ENCODE assay signal across 8 cellular contexts in genomic region chr14:31561155-31561846, GRCh38. TPM values are rescaled to one million over a fixed set of nuclear protein-coding genes. Genes with fewer than 3 reads are reported as not detected.
DNase-seq lines count a peak whose midpoint lies in the region; ATAC-seq and TF ChIP-seq lines count a peak whose summit lies in the region.

NUBPL (plus strand) TSS chr14:31561404; CDS start chr14:31561440, 36 bp downstream.

- TF ChIP-seq CTCF in esophagus squamous epithelium (IDR thresholded peaks at IDR 0.05): peak in 3 of 6 experiments; percentile 10 to 38 (median 15)

- H3K27me3 ChIP-seq in esophagus squamous epithelium: no peaks in the 10 kb centered on the region

- WGBS in esophagus squamous epithelium, 2 donors: 0% methylated on average over 22 to 25 of the region's 34 CpGs

- H3K36me3 ChIP-seq in esophagus squamous epithelium: no peaks in the 10 kb centered on the region

- DNase-seq in DMS153 treated with DMSO at 0.1 percent for 48 hours (lab: John Stamatoyannopoulos, UW; ENCODE audit: unreplicated experiment) (peak; percentile 81), KBM-7 (peak; percentile 97), esophagus squamous epithelium (lab: John Stamatoyannopoulos, UW) (peak; percentile 70), myocyte (ENCODE audit: low read depth) (peak; percentile 96)
- DNase-seq in activated T-cell treated with anti-CD3 and anti-CD28 coated beads, Interleukin-2, amount 50 U/mL, for 48 hours: peak; percentile 95 to 97
- peak; percentile 90 to 92 for DNase-seq in stimulated activated CD8-positive, alpha-beta memory T cell treated with anti-CD3 and anti-CD28 coated beads, Interleukin-7, amount 100 ng/mL, for 48 hours (ENCODE audit: extremely low read depth in 1 of 2, low read depth in 1 of 2)

- peak; percentile 94 for ATAC-seq in GM21717 (IDR thresholded peaks at IDR 0.05; ENCODE audit: unreplicated experiment)

- intact Hi-C loops in esophagus squamous epithelium (cut with DNase I): no loop called here

- H3K4me1 ChIP-seq in esophagus squamous epithelium: peaks cover 0 to 24% (median 0%) of the 10 kb centered on the region in 3 donors

- H3K4me3 ChIP-seq in esophagus squamous epithelium: peak within 1 kb of the TSS; percentile 81 to 93 (median 88)

- peak within 1 kb of the TSS; percentile 82 to 92 (median 90) for H3K27ac ChIP-seq in esophagus squamous epithelium

- H3K9me3 ChIP-seq in esophagus squamous epithelium: no peaks in the 10 kb centered on the region

- in situ Hi-C loops in KBM-7 (cut with MboI; ENCODE audit: low pct_unique_long_range_greater_than_20kb, low sequenced_read_pairs): no loop called here

- peak in 2 of 4 donors; percentile 29 to 52 for TF ChIP-seq POLR2A in esophagus squamous epithelium (IDR thresholded peaks at IDR 0.05)

TF ChIP-seq in PFSK-1, 5 proteins besides CTCF, POLR2A, EP300 and RAD21:
- peak; percentile 48; the same call in 1 of the 2 replicates for TF ChIP-seq POLR2AphosphoS5 (IDR thresholded peaks at IDR 0.05; ENCODE audit: low read depth, low read length)
- TF ChIP-seq, protein P1, sequence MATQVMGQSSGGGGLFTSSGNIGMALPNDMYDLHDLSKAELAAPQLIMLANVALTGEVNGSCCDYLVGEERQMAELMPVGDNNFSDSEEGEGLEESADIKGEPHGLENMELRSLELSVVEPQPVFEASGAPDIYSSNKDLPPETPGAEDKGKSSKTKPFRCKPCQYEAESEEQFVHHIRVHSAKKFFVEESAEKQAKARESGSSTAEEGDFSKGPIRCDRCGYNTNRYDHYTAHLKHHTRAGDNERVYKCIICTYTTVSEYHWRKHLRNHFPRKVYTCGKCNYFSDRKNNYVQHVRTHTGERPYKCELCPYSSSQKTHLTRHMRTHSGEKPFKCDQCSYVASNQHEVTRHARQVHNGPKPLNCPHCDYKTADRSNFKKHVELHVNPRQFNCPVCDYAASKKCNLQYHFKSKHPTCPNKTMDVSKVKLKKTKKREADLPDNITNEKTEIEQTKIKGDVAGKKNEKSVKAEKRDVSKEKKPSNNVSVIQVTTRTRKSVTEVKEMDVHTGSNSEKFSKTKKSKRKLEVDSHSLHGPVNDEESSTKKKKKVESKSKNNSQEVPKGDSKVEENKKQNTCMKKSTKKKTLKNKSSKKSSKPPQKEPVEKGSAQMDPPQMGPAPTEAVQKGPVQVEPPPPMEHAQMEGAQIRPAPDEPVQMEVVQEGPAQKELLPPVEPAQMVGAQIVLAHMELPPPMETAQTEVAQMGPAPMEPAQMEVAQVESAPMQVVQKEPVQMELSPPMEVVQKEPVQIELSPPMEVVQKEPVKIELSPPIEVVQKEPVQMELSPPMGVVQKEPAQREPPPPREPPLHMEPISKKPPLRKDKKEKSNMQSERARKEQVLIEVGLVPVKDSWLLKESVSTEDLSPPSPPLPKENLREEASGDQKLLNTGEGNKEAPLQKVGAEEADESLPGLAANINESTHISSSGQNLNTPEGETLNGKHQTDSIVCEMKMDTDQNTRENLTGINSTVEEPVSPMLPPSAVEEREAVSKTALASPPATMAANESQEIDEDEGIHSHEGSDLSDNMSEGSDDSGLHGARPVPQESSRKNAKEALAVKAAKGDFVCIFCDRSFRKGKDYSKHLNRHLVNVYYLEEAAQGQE (IDR thresholded peaks at IDR 0.05; ENCODE audit: insufficient read depth in 1 of 2, low read depth in 2 of 2, low read length in 2 of 2): no peak
- no peak for TF ChIP-seq TAF1 (IDR thresholded peaks at IDR 0.05; ENCODE audit: borderline replicate concordance, insufficient read depth, low read length)
- 0 out of 2 replicates have a peak, but pooled peaks have one; percentile 59 for TF ChIP-seq SIN3A (IDR thresholded peaks at IDR 0.05; ENCODE audit: borderline replicate concordance, insufficient read depth, low read length)
- TF ChIP-seq FOXP2 (optimal IDR thresholded peaks at IDR 0.05; ENCODE audit: borderline replicate concordance, extremely low read depth, extremely low read length, insufficient read depth): no peak

RNA-seq across cellular contexts. Expression of gene NUBPL, which starts in this region (rescaled TPM):
- 2.8 TPM for polyA plus RNA-seq in PFSK-1 (2012; ENCODE audit: insufficient read length, low read depth)
- total RNA-seq in esophagus squamous epithelium: 1 to 10 TPM; 2.9 to 8.4 (median 6.8) TPM
- total RNA-seq in myocyte: 9.3 and 9.5 TPM in 2 replicates
- 9.8 TPM for polyA plus RNA-seq in myocyte (2012)

Comparison
In these comparisons a context has a peak if more than half of its experiments do, and no peak if none do; other contexts are left out.
1. Peak in every context shown above with its lines: DNase-seq, ATAC-seq, H3K4me3 ChIP-seq and H3K27ac ChIP-seq.